Comparison of ENCODE assay signal across 1 cellular context in genomic region chr16:66918803-66919568, GRCh38.
TF ChIP-seq lines count a peak whose summit lies in the region.

TSS of gene CDH16 (minus strand) at chr16:66918885. CDS start at chr16:66918065, 820 bp downstream.

TF ChIP-seq in HepG2, 621 proteins besides CTCF, POLR2A, EP300 and RAD21 (continued from another document and continues in another):
- TF ChIP-seq ATF3 (CRISPR knock-in tag; IDR thresholded peaks at IDR 0.05) (no peak), TEAD3 (CRISPR knock-in tag; optimal IDR thresholded peaks at IDR 0.05; ENCODE audit: borderline replicate concordance) (peak; percentile 23), TRIM24 (CRISPR knock-in tag; IDR thresholded peaks at IDR 0.05) (no peak), DRAP1 (CRISPR knock-in tag; IDR thresholded peaks at IDR 0.05) (no peak), CERS6 (CRISPR knock-in tag; IDR thresholded peaks at IDR 0.05) (no peak), RARG (CRISPR knock-in tag; IDR thresholded peaks at IDR 0.05; ENCODE audit: low read depth) (no peak), POLR2AphosphoS2 (IDR thresholded peaks at IDR 0.05; ENCODE audit: low read depth, low read length) (no peak), DMTF1 (CRISPR knock-in tag; IDR thresholded peaks at IDR 0.05) (no peak), PHF21A (CRISPR knock-in tag; IDR thresholded peaks at IDR 0.05) (0 out of 2 replicates have a peak, but pooled peaks have one; percentile 27), ZNF670 (CRISPR knock-in tag; IDR thresholded peaks at IDR 0.05; ENCODE audit: borderline replicate concordance) (no peak), ZNF235 (CRISPR knock-in tag; IDR thresholded peaks at IDR 0.05; ENCODE audit: borderline replicate concordance) (0 out of 2 replicates have a peak, but pooled peaks have one; percentile 55), RNF2 (conservative IDR thresholded peaks at IDR 0.05; ENCODE audit: low read depth) (no peak), ZNF280D (CRISPR knock-in tag; IDR thresholded peaks at IDR 0.05) (no peak), ZFP36L1 (CRISPR knock-in tag; IDR thresholded peaks at IDR 0.05) (no peak), PCBP1 (IDR thresholded peaks at IDR 0.05; ENCODE audit: borderline replicate concordance, low read depth, low read length) (0 out of 2 replicates have a peak, but pooled peaks have one; percentile 15), ZNF138 (CRISPR knock-in tag; IDR thresholded peaks at IDR 0.05; ENCODE audit: low read depth) (no peak), MEIS1 (CRISPR knock-in tag; IDR thresholded peaks at IDR 0.05; ENCODE audit: borderline replicate concordance) (no peak), BCLAF1 (IDR thresholded peaks at IDR 0.05) (no peak), HNRNPUL1 (IDR thresholded peaks at IDR 0.05; ENCODE audit: low read depth, low read length) (no peak), ZNF274 (CRISPR knock-in tag; IDR thresholded peaks at IDR 0.05) (no peak), MTERF4 (CRISPR knock-in tag; IDR thresholded peaks at IDR 0.05) (no peak), NCOA5 (CRISPR knock-in tag; IDR thresholded peaks at IDR 0.05) (no peak), SMARCE1 (IDR thresholded peaks at IDR 0.05; ENCODE audit: borderline replicate concordance) (no peak), ATAD3A (CRISPR knock-in tag; IDR thresholded peaks at IDR 0.05) (no peak), LCORL (IDR thresholded peaks at IDR 0.05) (no peak), LCORL (CRISPR knock-in tag; IDR thresholded peaks at IDR 0.05) (peak; percentile 37), CENPBD1 (CRISPR knock-in tag; IDR thresholded peaks at IDR 0.05; ENCODE audit: borderline replicate concordance, low read depth) (no peak), ZNF30 (CRISPR knock-in tag; IDR thresholded peaks at IDR 0.05) (no peak), HOXA3 (CRISPR knock-in tag; IDR thresholded peaks at IDR 0.05) (no peak; the same call in 1 of the 2 replicates), ZNF362 (CRISPR knock-in tag; IDR thresholded peaks at IDR 0.05; ENCODE audit: borderline replicate concordance) (no peak), XRCC5 (optimal IDR thresholded peaks at IDR 0.05; ENCODE audit: low read length) (no peak), PAX8 (CRISPR knock-in tag; IDR thresholded peaks at IDR 0.05; ENCODE audit: borderline replicate concordance) (no peak), U2AF2 (IDR thresholded peaks at IDR 0.05; ENCODE audit: low read depth, low read length) (no peak), ZSCAN29 (CRISPR knock-in tag; conservative IDR thresholded peaks at IDR 0.05) (no peak), ZNF614 (CRISPR knock-in tag; IDR thresholded peaks at IDR 0.05; ENCODE audit: borderline replicate concordance) (no peak), ZNF788 (CRISPR knock-in tag; IDR thresholded peaks at IDR 0.05; ENCODE audit: borderline replicate concordance) (0 out of 2 replicates have a peak, but pooled peaks have one; percentile 15), HOXA5 (CRISPR knock-in tag; IDR thresholded peaks at IDR 0.05) (no peak), ZNF674 (CRISPR knock-in tag; IDR thresholded peaks at IDR 0.05; ENCODE audit: low read depth) (no peak), ZNF281 (CRISPR knock-in tag; IDR thresholded peaks at IDR 0.05; ENCODE audit: borderline replicate concordance) (peak; percentile 80), SP140L (CRISPR knock-in tag; IDR thresholded peaks at IDR 0.05; ENCODE audit: borderline replicate concordance) (no peak), TCF7 (IDR thresholded peaks at IDR 0.05; ENCODE audit: low read depth) (no peak), REST (IDR thresholded peaks at IDR 0.05; ENCODE audit: borderline replicate concordance in 1 of 2, low read depth in 1 of 2, low read length in 2 of 2) (no peak), YY1 (IDR thresholded peaks at IDR 0.05; ENCODE audit: insufficient read depth, insufficient replicate concordance, low read depth, low read length) (no peak)
